ENCODE assay signal across 16 cellular contexts in the genomic region with DNA sequence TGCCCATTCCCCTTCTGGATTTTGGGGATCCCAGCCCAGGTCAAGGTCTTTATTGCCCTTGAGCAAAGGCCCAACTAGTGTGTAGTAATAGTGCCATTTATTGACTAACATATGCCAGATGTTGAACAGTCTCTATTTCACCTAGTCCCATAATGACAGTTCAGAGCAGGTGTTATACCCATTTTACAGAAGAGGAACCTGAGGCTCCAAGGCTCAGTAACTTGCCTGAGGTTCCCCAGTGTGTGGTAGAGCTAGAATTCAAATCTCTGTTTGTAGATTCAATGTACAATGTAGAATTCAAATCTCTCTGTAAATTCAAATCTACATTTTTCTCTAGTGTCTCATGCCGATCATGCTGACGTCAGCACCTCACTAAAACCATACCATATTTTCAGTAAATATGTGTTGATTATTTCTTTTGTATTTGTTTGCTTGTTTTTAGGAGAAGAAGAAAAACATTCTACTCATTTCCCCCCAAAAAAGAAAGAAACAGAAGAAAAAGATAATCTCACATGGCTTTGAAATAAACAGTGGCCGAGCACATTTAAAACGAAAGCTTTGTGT.
A peak's percentile ranks its signal among the peaks of the same experiment; 100 is the strongest.
DNase-seq lines count a peak whose midpoint lies in the region; ATAC-seq, FAIRE-seq and TF ChIP-seq lines count a peak whose summit lies in the region.
"Had no signal": no experiment of that assay in that cellular context is flagged by ENCODE, and none has a peak within 500 bp of the region (broad histone marks: within the 10 kb centered on the region; RNA-seq: fewer than 3 reads in every experiment).

No MANE protein-coding gene starts in this region.

- POLR2A ChIA-PET in A549 (lab: Yijun Ruan, JAX) = no interaction called here

- FAIRE-seq in A549 (lab: Jason Lieb, UNC) = no peak
- FAIRE-seq: HTR-8/SVneo had no signal

- no peaks in the 10 kb centered on the region for H3K4me1 ChIP-seq in A549
- H3K4me1 ChIP-seq in colonic mucosa = no peaks in the 10 kb centered on the region

- no peak for TF ChIP-seq RAD21 in A549 (conservative IDR thresholded peaks at IDR 0.05 in 1 of 2, IDR thresholded peaks at IDR 0.05 in 1 of 2)

- H3K9me3 Mint-ChIP-seq in neural crest cell = no peaks in the 10 kb centered on the region
- H3K9me3 Mint-ChIP-seq: GM23338 had no signal

- no peak overlapping the region for H3K4me3 ChIP-seq in A549
- H3K4me3 ChIP-seq in colonic mucosa = no peak overlapping the region
- H3K4me3 ChIP-seq: GM23338, SK-N-MC had no signal

- TF ChIP-seq EP300 in A549 (IDR thresholded peaks at IDR 0.05) = no peak

- no peaks in the 10 kb centered on the region for H3K27me3 ChIP-seq in colonic mucosa

- H3K27ac Mint-ChIP-seq in neural crest cell (ENCODE audit: unreplicated experiment) = peak overlapping the region; percentile 95
- H3K27ac Mint-ChIP-seq: GM23338 had no signal

- H3K9ac ChIP-seq in colonic mucosa (ENCODE audit: low read depth in 2 of 2, low read length in 2 of 2) = no peak overlapping the region

- DNase-seq in A549 (ENCODE audit: low read depth in 1 of 2, low spot score in 1 of 2) (no peak), neural crest cell (ENCODE audit: low read depth, low spot score) (no peak), LoVo (ENCODE audit: low spot score) (no peak), colonic mucosa (no peak)
- DNase-seq: KBM-7, NCI-H1048, NCI-H146, NCI-H748 treated with DMSO at 0.1 percent for 48 hours had no signal

- WGBS in A549 (ENCODE audit: missing lambda C conversion rate) = 81% methylated on average over 4 of the region's 4 CpGs

- ATAC-seq in A549 = no peak
- ATAC-seq in HG03520 (IDR thresholded peaks at IDR 0.05; ENCODE audit: unreplicated experiment) = peak; percentile 60
- no peak for ATAC-seq in HG03097 (IDR thresholded peaks at IDR 0.05; ENCODE audit: low FRiP score, unreplicated experiment)
- ATAC-seq in HG02610 (IDR thresholded peaks at IDR 0.05; ENCODE audit: unreplicated experiment) = no peak
- ATAC-seq: GM23338, Panc1 had no signal

- H3K36me3 ChIP-seq in colonic mucosa = no peaks in the 10 kb centered on the region

- TF ChIP-seq POLR2A in A549 (IDR thresholded peaks at IDR 0.05; ENCODE audit: low read length) = no peak

- intact Hi-C loops in colonic mucosa (cut with DNase I) = no loop called here

- H3K4me2 ChIP-seq in A549 = no peak overlapping the region
- H3K4me2 ChIP-seq: GM23338 had no signal

- no peaks in the 10 kb centered on the region for H3K9me3 ChIP-seq in A549
- no peaks in the 10 kb centered on the region for H3K9me3 ChIP-seq in colonic mucosa

- H3K4me1 Mint-ChIP-seq in neural crest cell = peaks cover 58% of the 10 kb centered on the region

- CTCF ChIA-PET in A549 (lab: Yijun Ruan, JAX) = no interaction called here

- TF ChIP-seq CTCF in A549 (IDR thresholded peaks at IDR 0.05) = no peak
- TF ChIP-seq CTCF in neural crest cell (conservative IDR thresholded peaks at IDR 0.05) = no peak
- TF ChIP-seq CTCF in colonic mucosa (IDR thresholded peaks at IDR 0.05) = no peak

- no peak overlapping the region for H3K27ac ChIP-seq in A549
- peak overlapping the region; percentile 83 for H3K27ac ChIP-seq in cingulate gyrus (ENCODE audit: low read depth, low read length)
- H3K27ac ChIP-seq in colonic mucosa = no peak overlapping the region
- H3K27ac ChIP-seq: SK-N-MC had no signal

- H3K36me3 Mint-ChIP-seq in neural crest cell (ENCODE audit: low read depth) = peaks cover 3% of the 10 kb centered on the region

- H3K27me3 Mint-ChIP-seq in neural crest cell (ENCODE audit: low read depth) = no peaks in the 10 kb centered on the region

- peak overlapping the region; percentile 1 for H3K4me3 Mint-ChIP-seq in neural crest cell
- H3K4me3 Mint-ChIP-seq: GM23338 had no signal

TF ChIP-seq in A549, 52 proteins besides CTCF, POLR2A, EP300 and RAD21:
- TF ChIP-seq HOXB13 (CRISPR knock-in tag; IDR thresholded peaks at IDR 0.05; ENCODE audit: low read depth) (no peak), MAFK (IDR thresholded peaks at IDR 0.05; ENCODE audit: partially characterized antibody) (peak; percentile 74)
